1 cellular context compared by ENCODE assay signal in genomic region chr3:124584552-124585391, GRCh38.
TF ChIP-seq lines count a peak whose summit lies in the region.

No MANE protein-coding gene starts in this region.

TF ChIP-seq in HepG2, 621 proteins besides CTCF, POLR2A, EP300 and RAD21 (continued from another document and continues in another):
- TF ChIP-seq ZNF609 (CRISPR knock-in tag; IDR thresholded peaks at IDR 0.05; ENCODE audit: borderline replicate concordance) (peak; percentile 63), ZNF331 (CRISPR knock-in tag; IDR thresholded peaks at IDR 0.05) (no peak), ZBTB3 (CRISPR knock-in tag; IDR thresholded peaks at IDR 0.05; ENCODE audit: borderline replicate concordance, low read depth) (no peak), HOXA5 (CRISPR knock-in tag; IDR thresholded peaks at IDR 0.05) (peak; percentile 48; the same call in 1 of the 2 replicates), ZNF83 (CRISPR knock-in tag; IDR thresholded peaks at IDR 0.05; ENCODE audit: borderline replicate concordance) (no peak), ZNF460 (CRISPR knock-in tag; IDR thresholded peaks at IDR 0.05; ENCODE audit: borderline replicate concordance) (peak; percentile 59; the same call in 1 of the 2 replicates), YY1 (IDR thresholded peaks at IDR 0.05; ENCODE audit: insufficient read depth, insufficient replicate concordance, low read depth, low read length) (peak; percentile 59), ZNF704 (CRISPR knock-in tag; IDR thresholded peaks at IDR 0.05; ENCODE audit: borderline replicate concordance) (0 out of 2 replicates have a peak, but pooled peaks have one; percentile 26), MYPOP (CRISPR knock-in tag; IDR thresholded peaks at IDR 0.05) (peak; percentile 81), REST (IDR thresholded peaks at IDR 0.05; ENCODE audit: borderline replicate concordance in 1 of 2, low read depth in 1 of 2, low read length in 2 of 2) (peak in 1 of 2 experiments; percentile 48; a peak in 1 of 4 replicates), SKI (IDR thresholded peaks at IDR 0.05; ENCODE audit: partially characterized antibody) (no peak), KLF11 (CRISPR knock-in tag; IDR thresholded peaks at IDR 0.05) (no peak), HOXD1 (CRISPR knock-in tag; IDR thresholded peaks at IDR 0.05) (0 out of 2 replicates have a peak, but pooled peaks have one; percentile 31), NR3C1 (CRISPR knock-in tag; IDR thresholded peaks at IDR 0.05) (no peak), USF2 (IDR thresholded peaks at IDR 0.05; ENCODE audit: low read depth, low read length) (no peak), USF2 (CRISPR knock-in tag; IDR thresholded peaks at IDR 0.05; ENCODE audit: borderline replicate concordance) (peak; percentile 37; the same call in 1 of the 2 replicates), RARG (CRISPR knock-in tag; IDR thresholded peaks at IDR 0.05; ENCODE audit: low read depth) (no peak), ZNF556 (CRISPR knock-in tag; IDR thresholded peaks at IDR 0.05; ENCODE audit: borderline replicate concordance) (peak; percentile 93; the same call in 1 of the 2 replicates), ZBTB33 (CRISPR knock-in tag; IDR thresholded peaks at IDR 0.05) (no peak), NR2C2 (CRISPR knock-in tag; IDR thresholded peaks at IDR 0.05; ENCODE audit: borderline replicate concordance) (no peak), MEF2D (CRISPR knock-in tag; IDR thresholded peaks at IDR 0.05) (no peak), KAT7 (CRISPR knock-in tag; IDR thresholded peaks at IDR 0.05; ENCODE audit: borderline replicate concordance) (peak; percentile 73), GLI4 (CRISPR knock-in tag; IDR thresholded peaks at IDR 0.05; ENCODE audit: borderline replicate concordance) (peak; percentile 27; the same call in 1 of the 2 replicates), ATF1 (CRISPR knock-in tag; IDR thresholded peaks at IDR 0.05) (no peak), NCOA5 (CRISPR knock-in tag; IDR thresholded peaks at IDR 0.05) (no peak), ZNF703 (CRISPR knock-in tag; IDR thresholded peaks at IDR 0.05; ENCODE audit: borderline replicate concordance) (0 out of 2 replicates have a peak, but pooled peaks have one; percentile 47), SIX4 (CRISPR knock-in tag; IDR thresholded peaks at IDR 0.05) (no peak), AFF4 (CRISPR knock-in tag; IDR thresholded peaks at IDR 0.05) (no peak), SALL1 (CRISPR knock-in tag; IDR thresholded peaks at IDR 0.05) (peak; percentile 62; the same call in 1 of the 2 replicates), ZNF350 (CRISPR knock-in tag; IDR thresholded peaks at IDR 0.05; ENCODE audit: borderline replicate concordance, low read depth) (peak; percentile 31; the same call in 1 of the 2 replicates), KLF6 (CRISPR knock-in tag; IDR thresholded peaks at IDR 0.05) (peak; percentile 55; the same call in 1 of the 2 replicates), ETV6 (CRISPR knock-in tag; conservative IDR thresholded peaks at IDR 0.05) (no peak), LRRFIP1 (CRISPR knock-in tag; conservative IDR thresholded peaks at IDR 0.05) (no peak), ZNF530 (CRISPR knock-in tag; IDR thresholded peaks at IDR 0.05; ENCODE audit: low read depth) (no peak), ZNF580 (CRISPR knock-in tag; IDR thresholded peaks at IDR 0.05; ENCODE audit: borderline replicate concordance, low read depth) (no peak), ZNF367 (CRISPR knock-in tag; IDR thresholded peaks at IDR 0.05; ENCODE audit: borderline replicate concordance) (no peak), RARA (CRISPR knock-in tag; IDR thresholded peaks at IDR 0.05) (peak; percentile 14; the same call in 1 of the 2 replicates)
